Comparison of ENCODE assay signal across 1 cellular context in genomic region chr17:42784361-42784760, GRCh38.
TF ChIP-seq lines count a peak whose summit lies in the region.

No MANE protein-coding gene starts in this region.

TF ChIP-seq in IMR-90, 13 proteins besides CTCF, POLR2A, EP300 and RAD21:
- TF ChIP-seq, protein P1, sequence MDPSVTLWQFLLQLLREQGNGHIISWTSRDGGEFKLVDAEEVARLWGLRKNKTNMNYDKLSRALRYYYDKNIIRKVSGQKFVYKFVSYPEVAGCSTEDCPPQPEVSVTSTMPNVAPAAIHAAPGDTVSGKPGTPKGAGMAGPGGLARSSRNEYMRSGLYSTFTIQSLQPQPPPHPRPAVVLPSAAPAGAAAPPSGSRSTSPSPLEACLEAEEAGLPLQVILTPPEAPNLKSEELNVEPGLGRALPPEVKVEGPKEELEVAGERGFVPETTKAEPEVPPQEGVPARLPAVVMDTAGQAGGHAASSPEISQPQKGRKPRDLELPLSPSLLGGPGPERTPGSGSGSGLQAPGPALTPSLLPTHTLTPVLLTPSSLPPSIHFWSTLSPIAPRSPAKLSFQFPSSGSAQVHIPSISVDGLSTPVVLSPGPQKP (IDR thresholded peaks at IDR 0.05; ENCODE audit: borderline replicate concordance, low read depth, low read length), result no peak
- TF ChIP-seq MAFK (IDR thresholded peaks at IDR 0.05; ENCODE audit: low read depth, low read length), result no peak
- TF ChIP-seq NFE2L2 (IDR thresholded peaks at IDR 0.05; ENCODE audit: low read depth, low read length), result no peak
- TF ChIP-seq SMC3 (IDR thresholded peaks at IDR 0.05; ENCODE audit: low read depth, low read length), result no peak
- no peak for TF ChIP-seq RFX5 (IDR thresholded peaks at IDR 0.05; ENCODE audit: low read depth, low read length)
- TF ChIP-seq FOS (IDR thresholded peaks at IDR 0.05; ENCODE audit: low read depth, low read length), result no peak
- TF ChIP-seq BHLHE40 (IDR thresholded peaks at IDR 0.05; ENCODE audit: low read depth, low read length), result no peak
